In the genomic region with DNA sequence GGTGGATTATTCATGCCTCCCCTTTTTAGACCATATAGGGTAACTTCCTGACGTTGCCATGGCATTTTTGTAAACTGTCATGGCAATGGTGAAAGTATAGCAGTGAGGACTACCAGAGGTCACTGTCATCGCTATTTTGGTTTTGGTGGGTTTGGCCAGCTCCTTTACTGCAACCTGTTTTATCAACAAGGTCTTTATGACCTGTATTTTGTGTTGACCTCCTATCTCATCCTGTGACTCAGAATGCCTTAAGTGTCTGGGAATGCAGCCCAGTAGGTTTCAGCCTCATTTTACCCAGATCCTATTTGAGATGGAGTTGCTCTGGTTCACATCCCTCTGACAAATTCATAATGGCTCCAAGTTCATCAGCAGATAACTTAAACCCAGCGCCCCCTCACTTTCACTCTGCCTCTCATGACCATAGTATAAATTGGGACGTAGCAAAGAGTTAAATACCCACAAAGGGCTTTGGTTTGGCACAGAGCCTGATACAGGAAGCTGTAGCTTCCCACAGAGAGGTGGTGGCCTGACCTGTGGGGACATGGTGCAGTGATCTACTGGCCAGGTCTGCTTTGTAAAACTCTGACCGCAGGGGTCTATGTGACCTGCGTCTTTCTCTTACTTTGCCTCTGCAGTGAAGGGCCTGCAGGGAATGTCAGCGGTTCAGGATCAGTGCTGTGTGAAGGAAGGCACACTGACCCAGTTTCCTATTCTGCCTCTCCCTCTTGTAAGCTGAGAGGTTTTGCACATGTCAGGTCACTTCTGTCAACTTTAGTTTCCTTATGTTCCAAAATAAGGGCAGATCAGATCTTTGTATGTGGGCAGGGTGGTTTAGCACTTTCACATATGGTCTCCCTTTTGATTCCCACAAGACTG, we compare ENCODE assay signal across 15 cellular contexts.
DNase-seq lines count a peak whose midpoint lies in the region; ATAC-seq and TF ChIP-seq lines count a peak whose summit lies in the region.
"Had no signal": no experiment of that assay in that cellular context is flagged by ENCODE, and none has a peak within 500 bp of the region (broad histone marks: within the 10 kb centered on the region; RNA-seq: fewer than 3 reads in every experiment).

No MANE protein-coding gene starts in this region.

- no peak overlapping the region for H3K4me3 Mint-ChIP-seq in endodermal cell
- H3K4me3 Mint-ChIP-seq: CD4-positive, CD25-positive, alpha-beta regulatory T cell; mesothelial cell of epicardium had no signal

- H3K27ac Mint-ChIP-seq in endodermal cell: no peak overlapping the region
- H3K27ac Mint-ChIP-seq: CD4-positive, CD25-positive, alpha-beta regulatory T cell; mesothelial cell of epicardium had no signal

- DNase-seq in DND-41: no peak
- peak; percentile 22 for DNase-seq in RPMI8226
- peak; percentile 95 for DNase-seq in islet precursor cell
- DNase-seq in NCI-H146 treated with DMSO at 0.1 percent for 48 hours (lab: John Stamatoyannopoulos, UW; ENCODE audit: unreplicated experiment): no peak
- no peak for DNase-seq in caudate nucleus (lab: John Stamatoyannopoulos, UW)
- DNase-seq in endodermal cell: no peak
- DNase-seq in T-helper 9 cell: no peak
- DNase-seq: activated CD4-positive, CD25-positive, alpha-beta regulatory T cell; activated naive CD4-positive, alpha-beta T cell; CD4-positive, CD25-positive, alpha-beta regulatory T cell; Karpas-422; NCI-H226; upper lobe of left lung had no signal

- TF ChIP-seq CTCF in DND-41 (IDR thresholded peaks at IDR 0.05; ENCODE audit: borderline replicate concordance, extremely low read depth, low read length, poor library complexity, severe bottlenecking): no peak
- TF ChIP-seq CTCF in endodermal cell (conservative IDR thresholded peaks at IDR 0.05): no peak

- no peaks in the 10 kb centered on the region for H3K79me2 ChIP-seq in DND-41 (ENCODE audit: insufficient read depth, low read length)

- H3K4me3 ChIP-seq in DND-41 (ENCODE audit: low read depth in 1 of 2, low read length in 2 of 2) (no peak overlapping the region), endodermal cell (ENCODE audit: low read length) (no peak overlapping the region)
- H3K4me3 ChIP-seq: upper lobe of left lung had no signal

- H3K4me1 ChIP-seq in DND-41 (ENCODE audit: insufficient read depth, low read length): no peaks in the 10 kb centered on the region
- H3K4me1 ChIP-seq in endodermal cell (ENCODE audit: control insufficient read depth, insufficient read depth, low read length): peaks cover 3% of the 10 kb centered on the region
- H3K4me1 ChIP-seq: upper lobe of left lung had no signal

- H3K4me1 Mint-ChIP-seq in endodermal cell: peaks cover 8% of the 10 kb centered on the region

- no peaks in the 10 kb centered on the region for H3K36me3 Mint-ChIP-seq in endodermal cell (ENCODE audit: low read depth)
- H3K36me3 Mint-ChIP-seq: CD4-positive, CD25-positive, alpha-beta regulatory T cell; mesothelial cell of epicardium had no signal

- peaks cover 4% of the 10 kb centered on the region for H3K9me3 Mint-ChIP-seq in endodermal cell

- H3K27ac ChIP-seq in DND-41 (ENCODE audit: low read length): no peak overlapping the region
- no peak overlapping the region for H3K27ac ChIP-seq in caudate nucleus (ENCODE audit: low read depth, low read length)
- no peak overlapping the region for H3K27ac ChIP-seq in endodermal cell (ENCODE audit: low read depth, low read length)
- H3K27ac ChIP-seq: upper lobe of left lung had no signal

- H3K27me3 Mint-ChIP-seq in endodermal cell (ENCODE audit: insufficient read depth): no peaks in the 10 kb centered on the region

- no peaks in the 10 kb centered on the region for H4K20me1 ChIP-seq in DND-41 (ENCODE audit: insufficient read depth, low read length)

- H3K9me3 ChIP-seq in DND-41 (ENCODE audit: insufficient read depth, low read length, severe bottlenecking): no peaks in the 10 kb centered on the region
- no peaks in the 10 kb centered on the region for H3K9me3 ChIP-seq in endodermal cell (ENCODE audit: control insufficient read depth, low read length)
- H3K9me3 ChIP-seq: upper lobe of left lung had no signal

- 72 to 92% methylated on average over 3 to 7 of the region's 7 CpGs for WGBS in endodermal cell (ENCODE audit: insufficient coverage in 1 of 2, insufficient read length in 1 of 2), 2 experiments

- H3K27me3 ChIP-seq in DND-41 (ENCODE audit: insufficient read depth, low read length, poor library complexity) (no peaks in the 10 kb centered on the region), endodermal cell (ENCODE audit: control insufficient read depth, insufficient read depth, low read length, poor library complexity, severe bottlenecking) (no peaks in the 10 kb centered on the region)
- H3K27me3 ChIP-seq: upper lobe of left lung had no signal

- no peak overlapping the region for H2AFZ ChIP-seq in DND-41 (ENCODE audit: low read depth, low read length)

- ATAC-seq in DND-41 (ENCODE audit: insufficient read depth, low read depth) (peak; percentile 29; the same call in 1 of the 3 replicates), GM21367 (IDR thresholded peaks at IDR 0.05; ENCODE audit: unreplicated experiment) (peak; percentile 64)

- no peak overlapping the region for H3K4me2 ChIP-seq in DND-41 (ENCODE audit: insufficient read depth, low read length)

- no peak overlapping the region for H3K9ac ChIP-seq in DND-41 (ENCODE audit: low read depth, low read length)
- H3K9ac ChIP-seq in endodermal cell (ENCODE audit: extremely low read depth, low read length, poor library complexity, severe bottlenecking): no peak overlapping the region

- H3K36me3 ChIP-seq in DND-41 (ENCODE audit: insufficient read depth, low read length) (no peaks in the 10 kb centered on the region), endodermal cell (ENCODE audit: control insufficient read depth, insufficient read depth, low read length) (no peaks in the 10 kb centered on the region)
- H3K36me3 ChIP-seq: upper lobe of left lung had no signal

Comparison
In these comparisons a context has a peak if more than half of its experiments do, and no peak if none do; other contexts are left out.
1. DNase-seq: peak in RPMI8226 (single experiment) and islet precursor cell (single experiment); none in DND-41 (single experiment), NCI-H146 treated with DMSO at 0.1 percent for 48 hours (single experiment), caudate nucleus (0 of 61), endodermal cell (single experiment) and T-helper 9 cell (single experiment).